ENCODE assay signal across 6 cellular contexts in genomic region chr1:151147132-151147503, GRCh38. TPM values are rescaled to one million over a fixed set of nuclear protein-coding genes. Genes with fewer than 3 reads are reported as not detected.
A peak's percentile ranks its signal among the peaks of the same experiment; 100 is the strongest.
DNase-seq lines count a peak whose midpoint lies in the region; ATAC-seq and TF ChIP-seq lines count a peak whose summit lies in the region.

No MANE protein-coding gene starts in this region.

- H3K9me3 ChIP-seq in Caco-2, result no peaks in the 10 kb centered on the region
- no peaks in the 10 kb centered on the region for H3K9me3 ChIP-seq in mesenchymal stem cell (ENCODE audit: control insufficient read depth, low read length)

- ATAC-seq in activated T-helper 17 cell treated with anti-CD3 and anti-CD28 coated beads, Interleukin-2, amount 50 U/mL, for 72 hours (replicated peaks), result no peak
- ATAC-seq in GM21529 (IDR thresholded peaks at IDR 0.05; ENCODE audit: unreplicated experiment) (no peak), HG03108 (IDR thresholded peaks at IDR 0.05; ENCODE audit: unreplicated experiment) (no peak)

- POLR2A ChIA-PET in Caco-2 (lab: Charles Lee), result no interaction called here

- peak overlapping the region; percentile 4 for H3K27ac Mint-ChIP-seq in Caco-2 (ENCODE audit: unreplicated experiment)
- peak overlapping the region; percentile 72 for H3K27ac Mint-ChIP-seq in activated T-helper 17 cell treated with anti-CD3 and anti-CD28 coated beads, Interleukin-2, amount 50 U/mL, for 72 hours

- H3K36me3 Mint-ChIP-seq in Caco-2 (ENCODE audit: insufficient read depth, unreplicated experiment), result peaks cover 4% of the 10 kb centered on the region
- H3K36me3 Mint-ChIP-seq in activated T-helper 17 cell treated with anti-CD3 and anti-CD28 coated beads, Interleukin-2, amount 50 U/mL, for 72 hours (ENCODE audit: low read depth), result no peaks in the 10 kb centered on the region

- H3K4me1 ChIP-seq in Caco-2, result peaks cover 16% of the 10 kb centered on the region
- H3K4me1 ChIP-seq in mesenchymal stem cell (ENCODE audit: control insufficient read depth, insufficient read depth, low read depth, low read length), result peaks cover 22% of the 10 kb centered on the region

- H3K4me1 Mint-ChIP-seq in Caco-2 (ENCODE audit: low read depth, unreplicated experiment), result peaks cover 12% of the 10 kb centered on the region
- peaks cover 11% of the 10 kb centered on the region for H3K4me1 Mint-ChIP-seq in activated T-helper 17 cell treated with anti-CD3 and anti-CD28 coated beads, Interleukin-2, amount 50 U/mL, for 72 hours

- H3K36me3 ChIP-seq in Caco-2 (ENCODE audit: control insufficient read depth, insufficient read depth, low read length) (no peaks in the 10 kb centered on the region), mesenchymal stem cell (ENCODE audit: control insufficient read depth in 1 of 2, insufficient read depth in 2 of 2, low read depth in 1 of 2, low read length in 2 of 2) (peaks cover 0 to 9% of the 10 kb centered on the region in 2 experiments)

- H3K4me3 ChIP-seq in Caco-2 (ENCODE audit: low read depth, low read length), result peak overlapping the region; percentile 80
- H3K4me3 ChIP-seq in mesenchymal stem cell (ENCODE audit: insufficient read depth in 1 of 2, low read depth in 1 of 2, low read length in 2 of 2), result peak overlapping the region; percentile 81 to 82

- H2BK15ac ChIP-seq in mesenchymal stem cell (ENCODE audit: low read depth, poor library complexity, severe bottlenecking), result no peak overlapping the region

- peak overlapping the region; percentile 23 to 41 for H3K18ac ChIP-seq in mesenchymal stem cell (ENCODE audit: low read depth in 1 of 2, low read length in 2 of 2)

- DNase-seq in Caco-2, result peak in 1 of 2 experiments; percentile 20
- no peak for DNase-seq in mesenchymal stem cell
- DNase-seq in NCI-H2196 treated with DMSO at 0.1 percent for 48 hours (lab: John Stamatoyannopoulos, UW; ENCODE audit: unreplicated experiment), result no peak

- CTCF ChIA-PET in Caco-2 (lab: Charles Lee), result interaction anchor here (1.5 kb wide), 1 partner anchor 16 kb away, joined by 4 read pairs; no protein-coding TSS in a partner anchor

- no TSS peak for BruUV-seq in Caco-2 (replicated peaks; lab: Mats Ljungman, UMichigan)

- no peak overlapping the region for H2BK12ac ChIP-seq in mesenchymal stem cell (ENCODE audit: low read length in 2 of 2)

- H3K27ac ChIP-seq in mesenchymal stem cell (ENCODE audit: low read length, poor library complexity, severe bottlenecking), result peak overlapping the region; percentile 9

- peak overlapping the region; percentile 68 for H3K4me2 ChIP-seq in mesenchymal stem cell (ENCODE audit: low read length, poor library complexity, severe bottlenecking)

- no peak overlapping the region for H3K4ac ChIP-seq in mesenchymal stem cell (ENCODE audit: low read depth in 1 of 2, low read length in 2 of 2)

- no peaks in the 10 kb centered on the region for H3K27me3 ChIP-seq in Caco-2 (replicated peaks; ENCODE audit: control insufficient read depth, insufficient read depth, low read length)
- peaks cover 8 to 21% of the 10 kb centered on the region in 2 experiments for H3K27me3 ChIP-seq in mesenchymal stem cell (ENCODE audit: control insufficient read depth in 1 of 2, insufficient read depth in 1 of 2, low read length in 2 of 2)

- H3K79me1 ChIP-seq in mesenchymal stem cell (replicated peaks; ENCODE audit: low read length, poor library complexity, severe bottlenecking), result peaks cover 3% of the 10 kb centered on the region

- no peak overlapping the region for H2AK5ac ChIP-seq in mesenchymal stem cell (ENCODE audit: low read length, severe bottlenecking)

- H3K4me3 Mint-ChIP-seq in Caco-2 (ENCODE audit: unreplicated experiment), result peak overlapping the region; percentile 86
- H3K4me3 Mint-ChIP-seq in activated T-helper 17 cell treated with anti-CD3 and anti-CD28 coated beads, Interleukin-2, amount 50 U/mL, for 72 hours, result peak overlapping the region; percentile 90

- peak overlapping the region in 1 of 2 experiments; percentile 14 for H3K14ac ChIP-seq in mesenchymal stem cell (ENCODE audit: low read length in 2 of 2)

- no peak overlapping the region for H2BK120ac ChIP-seq in mesenchymal stem cell (ENCODE audit: low read depth, low read length)

- no peak overlapping the region for H2BK5ac ChIP-seq in mesenchymal stem cell (ENCODE audit: low read depth, low read length, poor library complexity, severe bottlenecking)

- 67% methylated on average over 1 of the region's 7 CpGs for WGBS in mesenchymal stem cell

- no peak overlapping the region for H3K23ac ChIP-seq in mesenchymal stem cell (ENCODE audit: low read length in 2 of 2)

- H3K27me3 Mint-ChIP-seq in Caco-2 (ENCODE audit: insufficient read depth, unreplicated experiment), result no peaks in the 10 kb centered on the region
- H3K27me3 Mint-ChIP-seq in activated T-helper 17 cell treated with anti-CD3 and anti-CD28 coated beads, Interleukin-2, amount 50 U/mL, for 72 hours, result no peaks in the 10 kb centered on the region

- H2AFZ ChIP-seq in mesenchymal stem cell (ENCODE audit: low read depth, low read length), result peak overlapping the region; percentile 64

- H4K91ac ChIP-seq in mesenchymal stem cell (ENCODE audit: low read length), result no peak overlapping the region

- TF ChIP-seq CTCF in Caco-2 (IDR thresholded peaks at IDR 0.05; ENCODE audit: insufficient read depth in 1 of 2, low read depth in 1 of 2, low read length in 1 of 2, severe bottlenecking in 1 of 2, unreplicated experiment in 1 of 2), result no peak

- intact Hi-C loops in Caco-2 (cut with micrococcal nuclease; ENCODE audit: unreplicated experiment), result loop anchor here (2.0 kb wide), 2 partner anchors 16 to 76 kb away; partner anchors contain the start of gene GABPB2

- peak overlapping the region; percentile 73 for H4K8ac ChIP-seq in mesenchymal stem cell (ENCODE audit: low read length)

- no peaks in the 10 kb centered on the region for H3K9me3 Mint-ChIP-seq in Caco-2 (ENCODE audit: unreplicated experiment)
- no peaks in the 10 kb centered on the region for H3K9me3 Mint-ChIP-seq in activated T-helper 17 cell treated with anti-CD3 and anti-CD28 coated beads, Interleukin-2, amount 50 U/mL, for 72 hours

- peak overlapping the region; percentile 83 for H3K9ac ChIP-seq in mesenchymal stem cell (ENCODE audit: low read length)

RNA-seq across cellular contexts. Expression of gene SEMA6C, which starts 0.7 kb away (rescaled TPM):
- 2.8 and 3.7 TPM in 2 replicates for total RNA-seq in Caco-2 (2022)
- total RNA-seq in activated T-helper 17 cell treated with anti-CD3 and anti-CD28 coated beads, Interleukin-2, amount 50 U/mL, for 72 hours, result 1 to 10 TPM; 5.4 to 6.3 TPM
- polyA plus RNA-seq in mesenchymal stem cell (2013, experiment 1 of 2), result 1.1 TPM
- polyA plus RNA-seq in mesenchymal stem cell (2013, experiment 2 of 2), result 1.2 TPM

RNA-seq across cellular contexts. Expression of gene TNFAIP8L2, which starts 9.3 kb away (rescaled TPM):
- not detected in 2 replicates for total RNA-seq in Caco-2 (2022)
- total RNA-seq in activated T-helper 17 cell treated with anti-CD3 and anti-CD28 coated beads, Interleukin-2, amount 50 U/mL, for 72 hours, result 10 to 100 TPM; 12.0 to 22.9 TPM
- polyA plus RNA-seq in mesenchymal stem cell (2013, experiment 1 of 2), result not detected
- not detected for polyA plus RNA-seq in mesenchymal stem cell (2013, experiment 2 of 2)

RNA-seq across cellular contexts. Expression of gene LYSMD1, which starts 18.6 kb away (rescaled TPM):
- 4.0 and 5.0 TPM in 2 replicates for total RNA-seq in Caco-2 (2022)
- 10 to 100 TPM in 1 of 2 donors, 1 to 10 TPM in 1; 7.9 to 15.7 TPM for total RNA-seq in activated T-helper 17 cell treated with anti-CD3 and anti-CD28 coated beads, Interleukin-2, amount 50 U/mL, for 72 hours
- 5.9 TPM for polyA plus RNA-seq in mesenchymal stem cell (2013, experiment 1 of 2)
- polyA plus RNA-seq in mesenchymal stem cell (2013, experiment 2 of 2), result 5.2 TPM

RNA-seq across cellular contexts. Expression of gene SCNM1, which starts 18.8 kb away (rescaled TPM):
- total RNA-seq in Caco-2 (2022), result 52.1 and 53.6 TPM in 2 replicates
- total RNA-seq in activated T-helper 17 cell treated with anti-CD3 and anti-CD28 coated beads, Interleukin-2, amount 50 U/mL, for 72 hours, result 10 to 100 TPM; 55.3 to 69.4 TPM
- 51.1 TPM for polyA plus RNA-seq in mesenchymal stem cell (2013, experiment 1 of 2)
- polyA plus RNA-seq in mesenchymal stem cell (2013, experiment 2 of 2), result 52.4 TPM

RNA-seq across cellular contexts. Expression of gene TMOD4, which starts 28.7 kb away (rescaled TPM):
- 0.84 and 1.3 TPM in 2 replicates for total RNA-seq in Caco-2 (2022)
- total RNA-seq in activated T-helper 17 cell treated with anti-CD3 and anti-CD28 coated beads, Interleukin-2, amount 50 U/mL, for 72 hours, result 1 to 10 TPM in 1 of 2 donors, under 1 TPM in 1; 0.82 to 1.5 TPM
- 0.06 TPM for polyA plus RNA-seq in mesenchymal stem cell (2013, experiment 1 of 2)
- 0.14 TPM for polyA plus RNA-seq in mesenchymal stem cell (2013, experiment 2 of 2)

Comparison
In these comparisons a context has a peak if more than half of its experiments do, and no peak if none do; other contexts are left out.
1. RNA of gene TNFAIP8L2, which starts 9.3 kb away (total RNA-seq): 12.0 to 22.9 TPM in activated T-helper 17 cell treated with anti-CD3 and anti-CD28 coated beads, Interleukin-2, amount 50 U/mL, for 72 hours; not detected in Caco-2; every median in the first group is over 10 times any median in the second.